ENCODE assay signal across 25 cellular contexts in genomic region chr4:113114884-113115283, GRCh38.
"Had no signal": no experiment of that assay in that cellular context is flagged by ENCODE, and none has a peak within 500 bp of the region (broad histone marks: within the 10 kb centered on the region; RNA-seq: fewer than 3 reads in every experiment).

No MANE protein-coding gene starts in this region.

- DNase-seq: activated CD4-positive, alpha-beta T cell treated with anti-CD3 and anti-CD28 coated beads for 1 hour; activated CD4-positive, alpha-beta T cell treated with anti-CD3 and anti-CD28 coated beads, Interleukin-2, amount 10 ng/mL, durations not matched to agents 7 days and 5 days; activated CD8-positive, alpha-beta memory T cell treated with anti-CD3 and anti-CD28 coated beads, Interleukin-2, amount 10 ng/mL, durations not matched to agents 7 days and 5 days; activated CD8-positive, alpha-beta T cell treated with anti-CD3 and anti-CD28 coated beads for 36 hours; activated naive CD4-positive, alpha-beta T cell; activated T-cell treated with anti-CD3 and anti-CD28 coated beads, Interleukin-2, amount 50 U/mL, for 48 hours; dermis blood vessel endothelial cell; effector CD4-positive, alpha-beta T cell; esophagus squamous epithelium; foreskin melanocyte; left lung; naive thymus-derived CD8-positive, alpha-beta T cell; nucleus accumbens; pancreas; psoas muscle; spleen; stimulated activated naive CD4-positive, alpha-beta T cell; T-helper 2 cell had no signal

- H3K27me3 ChIP-seq: breast epithelium, esophagus squamous epithelium, pancreas, spleen, tibial nerve had no signal

- H3K27ac Mint-ChIP-seq: activated CD4-positive, alpha-beta T cell treated with anti-CD3 and anti-CD28 coated beads, Interleukin-2, amount 10 ng/mL, durations not matched to agents 7 days and 5 days; activated CD8-positive, alpha-beta memory T cell treated with anti-CD3 and anti-CD28 coated beads, Interleukin-2, amount 10 ng/mL, durations not matched to agents 7 days and 5 days; activated CD8-positive, alpha-beta T cell treated with anti-CD3 and anti-CD28 coated beads for 36 hours; activated naive CD4-positive, alpha-beta T cell treated with anti-CD3 and anti-CD28 coated beads, Interleukin-2, amount 50 U/mL, for 72 hours; activated T-helper 2 cell treated with anti-CD3 and anti-CD28 coated beads, Interferon-gamma antibody, Interleukin-2, Interleukin-4, amounts not matched to agents 10 μg/mL and 5 μg/mL and 100 μg/mL, durations not matched to agents 14 hours and 24 hours and 36 hours; naive thymus-derived CD8-positive, alpha-beta T cell had no signal

- H3K4me1 ChIP-seq: breast epithelium, left lung, pancreas, spleen had no signal

- H3K27me3 Mint-ChIP-seq: activated CD4-positive, alpha-beta T cell treated with anti-CD3 and anti-CD28 coated beads, Interleukin-2, amount 10 ng/mL, durations not matched to agents 7 days and 5 days; central memory CD8-positive, alpha-beta T cell had no signal

- ATAC-seq: activated CD8-positive, alpha-beta memory T cell treated with anti-CD3 and anti-CD28 coated beads, Interleukin-2, amount 10 ng/mL, durations not matched to agents 7 days and 5 days; activated CD8-positive, alpha-beta T cell treated with anti-CD3 and anti-CD28 coated beads for 36 hours; activated naive CD4-positive, alpha-beta T cell treated with anti-CD3 and anti-CD28 coated beads, Interleukin-2, amount 50 U/mL, for 72 hours; left lung; naive thymus-derived CD8-positive, alpha-beta T cell; pancreas had no signal

- H3K4me3 Mint-ChIP-seq: activated CD4-positive, alpha-beta T cell treated with anti-CD3 and anti-CD28 coated beads, Interleukin-2, amount 10 ng/mL, durations not matched to agents 7 days and 5 days; activated CD8-positive, alpha-beta memory T cell treated with anti-CD3 and anti-CD28 coated beads, Interleukin-2, amount 10 ng/mL, durations not matched to agents 7 days and 5 days; activated CD8-positive, alpha-beta T cell treated with anti-CD3 and anti-CD28 coated beads for 36 hours; central memory CD8-positive, alpha-beta T cell; naive thymus-derived CD8-positive, alpha-beta T cell; neural crest cell had no signal

- H3K4me1 Mint-ChIP-seq: activated CD4-positive, alpha-beta T cell treated with anti-CD3 and anti-CD28 coated beads, Interleukin-2, amount 10 ng/mL, durations not matched to agents 7 days and 5 days; activated CD8-positive, alpha-beta memory T cell treated with anti-CD3 and anti-CD28 coated beads, Interleukin-2, amount 10 ng/mL, durations not matched to agents 7 days and 5 days; central memory CD8-positive, alpha-beta T cell; naive thymus-derived CD8-positive, alpha-beta T cell had no signal

- H3K27ac ChIP-seq: breast epithelium, epithelial cell of prostate, esophagus squamous epithelium, left lung, pancreas, psoas muscle, spleen, tibial nerve had no signal

- H3K9me3 ChIP-seq: breast epithelium, esophagus squamous epithelium, left lung, pancreas, psoas muscle, spleen, tibial nerve had no signal

- H3K9me3 Mint-ChIP-seq: activated CD4-positive, alpha-beta T cell treated with anti-CD3 and anti-CD28 coated beads, Interleukin-2, amount 10 ng/mL, durations not matched to agents 7 days and 5 days; activated CD8-positive, alpha-beta T cell treated with anti-CD3 and anti-CD28 coated beads for 36 hours; activated naive CD4-positive, alpha-beta T cell treated with anti-CD3 and anti-CD28 coated beads, Interleukin-2, amount 50 U/mL, for 72 hours; activated T-helper 2 cell treated with anti-CD3 and anti-CD28 coated beads, Interferon-gamma antibody, Interleukin-2, Interleukin-4, amounts not matched to agents 10 μg/mL and 5 μg/mL and 100 μg/mL, durations not matched to agents 14 hours and 24 hours and 36 hours; central memory CD8-positive, alpha-beta T cell; naive thymus-derived CD8-positive, alpha-beta T cell; neural crest cell had no signal

- H3K36me3 Mint-ChIP-seq: activated CD8-positive, alpha-beta memory T cell treated with anti-CD3 and anti-CD28 coated beads, Interleukin-2, amount 10 ng/mL, durations not matched to agents 7 days and 5 days; activated naive CD4-positive, alpha-beta T cell treated with anti-CD3 and anti-CD28 coated beads, Interleukin-2, amount 50 U/mL, for 72 hours; naive thymus-derived CD8-positive, alpha-beta T cell had no signal

- H3K36me3 ChIP-seq: breast epithelium, esophagus squamous epithelium, left lung, pancreas, spleen, tibial nerve had no signal

- H3K4me3 ChIP-seq: breast epithelium, esophagus squamous epithelium, left lung, pancreas, psoas muscle, spleen, tibial nerve had no signal
